25 cellular contexts compared by ENCODE assay signal in the genomic region with DNA sequence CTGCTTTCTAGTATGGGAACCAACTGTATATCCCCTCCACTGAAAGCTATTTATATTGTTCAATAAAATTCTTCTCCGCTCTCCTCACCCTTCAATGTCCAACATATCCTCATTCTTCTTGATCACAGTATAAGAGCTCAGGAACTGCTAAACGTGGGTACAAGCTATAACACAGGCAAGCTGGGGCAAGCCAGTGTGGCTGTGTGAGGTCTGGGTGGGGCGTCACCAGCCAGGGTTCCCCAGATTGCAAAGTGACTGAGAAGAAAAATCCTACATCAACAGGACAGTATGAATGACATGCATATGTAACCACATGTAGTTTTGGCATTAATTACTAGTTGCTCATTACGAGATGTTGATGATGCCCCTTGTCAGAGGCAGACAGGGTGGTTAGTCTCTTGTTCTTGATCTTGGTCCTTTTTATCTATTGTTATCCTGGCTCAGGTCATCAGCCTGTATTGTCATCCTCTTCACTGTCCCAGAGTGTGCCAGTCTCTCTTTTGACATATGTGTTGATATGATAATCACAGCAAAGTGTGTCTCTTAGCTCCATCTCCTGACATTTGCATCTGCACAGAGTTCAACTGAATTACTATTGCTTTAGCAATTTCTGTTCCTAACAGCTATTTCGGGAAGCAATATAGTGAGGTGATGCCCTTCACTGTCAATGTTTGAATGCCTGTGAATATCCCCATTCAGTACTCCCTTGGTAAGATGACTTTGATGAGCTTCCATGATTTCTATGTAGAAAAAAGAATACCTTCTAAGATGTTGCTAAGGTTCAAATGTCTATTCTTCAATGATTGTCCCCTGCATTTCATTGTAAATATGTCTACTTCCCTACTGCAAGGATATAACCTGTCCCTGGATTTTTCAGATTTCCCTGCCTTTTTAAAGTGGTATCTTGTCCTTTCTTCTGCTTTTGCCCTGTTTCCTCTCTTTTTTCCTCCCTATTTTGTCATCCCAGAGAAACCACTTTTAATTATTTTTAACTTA.
"Had no signal": no experiment of that assay in that cellular context is flagged by ENCODE, and none has a peak within 500 bp of the region (broad histone marks: within the 10 kb centered on the region; RNA-seq: fewer than 3 reads in every experiment).

No MANE protein-coding gene starts in this region.

- H3K79me2 ChIP-seq: parathyroid adenoma had no signal

- H3K4me3 ChIP-seq: dorsolateral prefrontal cortex, esophagus squamous epithelium, lower lobe of right lung, right lobe of liver, suprapubic skin, transverse colon, upper lobe of right lung, vagina had no signal

- DNase-seq: dorsolateral prefrontal cortex; effector CD4-positive, alpha-beta T cell; endodermal cell; erythroblast; esophagus squamous epithelium; head of caudate nucleus; left ventricle myocardium superior; lower lobe of right lung; natural killer cell; right lobe of liver; small intestine; stimulated activated CD4-positive, alpha-beta T cell treated with anti-CD3 and anti-CD28 coated beads, Interleukin-1b, Interleukin-23, amount 100 ng/mL, for 48 hours; stimulated activated CD4-positive, alpha-beta T cell treated with anti-CD3 and anti-CD28 coated beads, Interleukin-4, amount 100 ng/mL, for 1 hour; stimulated activated CD8-positive, alpha-beta memory T cell treated with anti-CD3 and anti-CD28 coated beads, Interleukin-4, amount 100 ng/mL, for 48 hours; stimulated activated naive CD4-positive, alpha-beta T cell; stimulated activated naive CD8-positive, alpha-beta T cell treated with anti-CD3 and anti-CD28 coated beads, Interleukin-15, amount 100 ng/mL, for 72 hours; transverse colon; upper lobe of right lung had no signal

- H3K27ac ChIP-seq: dorsolateral prefrontal cortex, esophagus squamous epithelium, lower lobe of right lung, neutrophil, parathyroid adenoma, right lobe of liver, suprapubic skin, transverse colon, upper lobe of right lung, vagina had no signal

- H3K36me3 ChIP-seq: esophagus squamous epithelium, lower lobe of right lung, neutrophil, right lobe of liver, suprapubic skin, transverse colon, upper lobe of right lung, vagina had no signal

- H2AFZ ChIP-seq: parathyroid adenoma had no signal

- H3K4me1 ChIP-seq: esophagus squamous epithelium, lower lobe of right lung, parathyroid adenoma, right lobe of liver, suprapubic skin, transverse colon, upper lobe of right lung, vagina had no signal

- H3K9ac ChIP-seq: parathyroid adenoma had no signal

- H3K27me3 ChIP-seq: dorsolateral prefrontal cortex, esophagus squamous epithelium, neutrophil, right lobe of liver, suprapubic skin, transverse colon, upper lobe of right lung, vagina had no signal

- H3K9me3 ChIP-seq: esophagus squamous epithelium, lower lobe of right lung, neutrophil, right lobe of liver, suprapubic skin, transverse colon, upper lobe of right lung, vagina had no signal

- FAIRE-seq: colon, frontal cortex, keratinocyte, small intestine had no signal
